17 cellular contexts compared by ENCODE assay signal in the genomic region with DNA sequence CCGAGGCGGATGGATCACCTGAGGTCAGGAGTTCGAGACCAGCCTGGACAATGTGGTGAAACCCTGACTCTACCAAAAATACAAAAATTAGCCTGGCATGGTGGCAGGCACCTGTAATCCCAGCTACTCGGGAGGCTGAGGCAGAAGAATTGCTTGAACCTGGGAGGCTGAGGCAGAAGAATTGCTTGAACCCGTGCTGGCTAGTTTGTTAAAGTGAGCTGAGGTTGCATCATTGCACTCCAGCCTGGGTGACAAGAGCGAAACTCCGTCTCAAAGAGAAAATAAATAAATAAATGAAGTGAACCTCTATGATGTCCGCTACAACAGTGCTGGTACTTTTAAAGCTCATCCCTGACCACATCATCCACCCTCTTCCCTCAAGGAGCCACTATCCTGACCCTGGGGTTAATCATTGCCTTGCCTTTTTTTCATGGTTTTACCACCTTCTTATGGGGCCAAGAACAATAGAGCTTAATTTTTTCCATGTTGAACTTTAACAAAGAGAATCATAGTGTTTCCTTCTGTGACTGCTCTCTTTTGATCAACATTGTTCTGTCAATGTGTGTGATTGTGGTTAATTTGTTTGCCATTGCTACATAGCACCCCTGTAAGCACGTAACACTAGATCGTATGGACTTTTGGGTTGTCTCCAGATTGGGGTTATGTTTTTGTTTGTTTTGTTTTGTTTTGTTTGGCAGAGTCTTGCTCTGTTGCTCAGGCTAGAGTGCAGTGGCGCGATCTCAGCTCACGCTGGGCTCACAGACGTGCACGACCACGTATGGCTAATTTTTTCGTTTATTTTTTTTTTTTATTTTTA. TPM values are rescaled to one million over a fixed set of nuclear protein-coding genes. Genes with fewer than 3 reads are reported as not detected.
DNase-seq lines count a peak whose midpoint lies in the region; ATAC-seq and TF ChIP-seq lines count a peak whose summit lies in the region.
"Had no signal": no experiment of that assay in that cellular context is flagged by ENCODE, and none has a peak within 500 bp of the region (broad histone marks: within the 10 kb centered on the region; RNA-seq: fewer than 3 reads in every experiment).

No MANE protein-coding gene starts in this region.

- peak overlapping the region; percentile 92 for H3K27ac ChIP-seq in SK-N-MC
- H3K27ac ChIP-seq in liver (ENCODE audit: low read depth in 1 of 2, low read length in 2 of 2) = peak overlapping the region; percentile 69 to 94
- no peak overlapping the region for H3K27ac ChIP-seq in foreskin keratinocyte
- H3K27ac ChIP-seq: heart left ventricle, HL-60, tibial artery had no signal

- peak; percentile 51 to 56 for TF ChIP-seq RAD21 in liver (IDR thresholded peaks at IDR 0.05)

- H3K9ac ChIP-seq in SK-N-MC (ENCODE audit: insufficient read length) = no peak overlapping the region
- peak overlapping the region in 1 of 2 donors; percentile 51 for H3K9ac ChIP-seq in liver (ENCODE audit: low read depth in 1 of 2, low read length in 2 of 2)

- H3K4me3 ChIP-seq in SK-N-MC = no peak overlapping the region
- H3K4me3 ChIP-seq in liver (ENCODE audit: low read depth in 1 of 3, low read length in 3 of 3) = no peak overlapping the region
- H3K4me3 ChIP-seq: heart left ventricle, tibial artery had no signal

- ATAC-seq in foreskin keratinocyte = no peak
- ATAC-seq: activated naive CD8-positive, alpha-beta T cell treated with anti-CD3 and anti-CD28 coated beads, Interleukin-2, amount 50 U/mL, for 24 hours; heart left ventricle; left cardiac atrium had no signal

- H3K36me3 ChIP-seq in SK-N-MC (ENCODE audit: insufficient read depth, low read length) = peaks cover 7% of the 10 kb centered on the region
- peaks cover 0 to 4% (median under 1%) of the 10 kb centered on the region in 4 donors for H3K36me3 ChIP-seq in liver (ENCODE audit: control insufficient read depth in 4 of 4, insufficient read depth in 3 of 4, low read depth in 1 of 4, low read length in 3 of 4)

- peak; percentile 22 for DNase-seq in DMS53 (lab: John Stamatoyannopoulos, UW)
- DNase-seq in DMS53 treated with DMSO at 0.1 percent for 48 hours (lab: John Stamatoyannopoulos, UW; ENCODE audit: unreplicated experiment) = no peak
- DNase-seq in SK-N-MC (ENCODE audit: low read depth, low spot score) = no peak
- no peak for DNase-seq in foreskin keratinocyte
- DNase-seq in activated CD4-positive, CD25-positive, alpha-beta regulatory T cell treated with anti-CD3 and anti-CD28 coated beads, Interleukin-2, amount 50 U/mL, for 72 hours = no peak
- DNase-seq: 8988T; activated CD4-positive, alpha-beta T cell treated with anti-CD3 and anti-CD28 coated beads for 4 hours; activated naive CD8-positive, alpha-beta T cell treated with anti-CD3 and anti-CD28 coated beads, Interleukin-2, amount 50 U/mL, for 24 hours; GOT3; heart left ventricle; Kasumi-1; left cardiac atrium; NCI-H2227 treated with DMSO at 0.1 percent for 48 hours; tibial artery had no signal

- no peaks in the 10 kb centered on the region for H3K9me3 ChIP-seq in SK-N-MC (ENCODE audit: low read depth, low read length)
- no peaks in the 10 kb centered on the region for H3K9me3 ChIP-seq in liver (ENCODE audit: control insufficient read depth in 4 of 4, low read length in 3 of 4)
- H3K9me3 ChIP-seq: heart left ventricle, tibial artery had no signal

- H3K4me1 ChIP-seq in liver (ENCODE audit: control insufficient read depth in 4 of 4, insufficient read depth in 4 of 4, low read length in 3 of 4) (peaks cover 0 to 13% (median 5%) of the 10 kb centered on the region in 4 donors), foreskin keratinocyte (no peaks in the 10 kb centered on the region)
- H3K4me1 ChIP-seq: heart left ventricle, tibial artery had no signal

- WGBS in liver = 41% methylated on average over 17 of the region's 17 CpGs

- TF ChIP-seq CTCF in liver (IDR thresholded peaks at IDR 0.05; ENCODE audit: low read depth, low read length, missing input control) (no peak), foreskin keratinocyte (conservative IDR thresholded peaks at IDR 0.05) (no peak)

- H3K27me3 ChIP-seq in liver (ENCODE audit: control insufficient read depth in 4 of 4, insufficient read depth in 4 of 4, low read length in 3 of 4) (no peaks in the 10 kb centered on the region), foreskin keratinocyte (peaks cover 6% of the 10 kb centered on the region)
- H3K27me3 ChIP-seq: heart left ventricle had no signal

TF ChIP-seq in liver, 16 proteins besides CTCF, POLR2A, EP300 and RAD21:
- TF ChIP-seq RXRA (IDR thresholded peaks at IDR 0.05) (peak; percentile 67 to 93), YY1 (IDR thresholded peaks at IDR 0.05) (peak; percentile 78), ZBTB33 (IDR thresholded peaks at IDR 0.05) (peak; percentile 66), SP1 (IDR thresholded peaks at IDR 0.05) (peak; percentile 81), HNF4A (conservative IDR thresholded peaks at IDR 0.05) (peak; percentile 80 to 85), TAF1 (conservative IDR thresholded peaks at IDR 0.05) (no peak), NR2F2 (IDR thresholded peaks at IDR 0.05) (no peak), MAX (IDR thresholded peaks at IDR 0.05) (peak; percentile 67), GABPA (IDR thresholded peaks at IDR 0.05 in 1 of 2, conservative IDR thresholded peaks at IDR 0.05 in 1 of 2) (peak in 1 of 2 donors; percentile 19), FOXA2 (IDR thresholded peaks at IDR 0.05) (peak; percentile 91), JUND (IDR thresholded peaks at IDR 0.05) (peak in 1 of 2 donors; percentile 61), EGR1 (IDR thresholded peaks at IDR 0.05; ENCODE audit: low read depth in 2 of 2) (peak in 1 of 2 donors; percentile 60), HNF4G (IDR thresholded peaks at IDR 0.05) (peak; percentile 35), FOXA1 (IDR thresholded peaks at IDR 0.05) (peak; percentile 79)
- TF ChIP-seq, protein P1, sequence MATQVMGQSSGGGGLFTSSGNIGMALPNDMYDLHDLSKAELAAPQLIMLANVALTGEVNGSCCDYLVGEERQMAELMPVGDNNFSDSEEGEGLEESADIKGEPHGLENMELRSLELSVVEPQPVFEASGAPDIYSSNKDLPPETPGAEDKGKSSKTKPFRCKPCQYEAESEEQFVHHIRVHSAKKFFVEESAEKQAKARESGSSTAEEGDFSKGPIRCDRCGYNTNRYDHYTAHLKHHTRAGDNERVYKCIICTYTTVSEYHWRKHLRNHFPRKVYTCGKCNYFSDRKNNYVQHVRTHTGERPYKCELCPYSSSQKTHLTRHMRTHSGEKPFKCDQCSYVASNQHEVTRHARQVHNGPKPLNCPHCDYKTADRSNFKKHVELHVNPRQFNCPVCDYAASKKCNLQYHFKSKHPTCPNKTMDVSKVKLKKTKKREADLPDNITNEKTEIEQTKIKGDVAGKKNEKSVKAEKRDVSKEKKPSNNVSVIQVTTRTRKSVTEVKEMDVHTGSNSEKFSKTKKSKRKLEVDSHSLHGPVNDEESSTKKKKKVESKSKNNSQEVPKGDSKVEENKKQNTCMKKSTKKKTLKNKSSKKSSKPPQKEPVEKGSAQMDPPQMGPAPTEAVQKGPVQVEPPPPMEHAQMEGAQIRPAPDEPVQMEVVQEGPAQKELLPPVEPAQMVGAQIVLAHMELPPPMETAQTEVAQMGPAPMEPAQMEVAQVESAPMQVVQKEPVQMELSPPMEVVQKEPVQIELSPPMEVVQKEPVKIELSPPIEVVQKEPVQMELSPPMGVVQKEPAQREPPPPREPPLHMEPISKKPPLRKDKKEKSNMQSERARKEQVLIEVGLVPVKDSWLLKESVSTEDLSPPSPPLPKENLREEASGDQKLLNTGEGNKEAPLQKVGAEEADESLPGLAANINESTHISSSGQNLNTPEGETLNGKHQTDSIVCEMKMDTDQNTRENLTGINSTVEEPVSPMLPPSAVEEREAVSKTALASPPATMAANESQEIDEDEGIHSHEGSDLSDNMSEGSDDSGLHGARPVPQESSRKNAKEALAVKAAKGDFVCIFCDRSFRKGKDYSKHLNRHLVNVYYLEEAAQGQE (IDR thresholded peaks at IDR 0.05) = peak; percentile 89
- TF ChIP-seq, protein P2, sequence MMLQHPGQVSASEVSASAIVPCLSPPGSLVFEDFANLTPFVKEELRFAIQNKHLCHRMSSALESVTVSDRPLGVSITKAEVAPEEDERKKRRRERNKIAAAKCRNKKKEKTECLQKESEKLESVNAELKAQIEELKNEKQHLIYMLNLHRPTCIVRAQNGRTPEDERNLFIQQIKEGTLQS (IDR thresholded peaks at IDR 0.05) = no peak

RNA-seq across cellular contexts. Expression of gene ATRAID, which starts 17.1 kb away (rescaled TPM):
- total RNA-seq in liver (10 to 100 TPM; 44.9 to 48.6 TPM), foreskin keratinocyte (119 TPM in 2 replicates)
- polyA plus RNA-seq in liver (10 to 100 TPM; 49.3 to 77.5 TPM), foreskin keratinocyte (156 and 168 TPM in 2 replicates)

RNA-seq across cellular contexts. Expression of gene SLC5A6, which starts 17.3 kb away (rescaled TPM):
- total RNA-seq in liver = 100 to 1,000 TPM in 1 of 2 donors, 10 to 100 TPM in 1; 12.5 to 100 TPM
- 100 to 1,000 TPM in 1 of 2 donors, 10 to 100 TPM in 1; 46.0 to 217 TPM for polyA plus RNA-seq in liver
- 36.0 and 39.8 TPM in 2 replicates for total RNA-seq in foreskin keratinocyte
- polyA plus RNA-seq in foreskin keratinocyte = 21.8 and 23.3 TPM in 2 replicates

RNA-seq across cellular contexts. Expression of gene CAD, which starts 22.4 kb away (rescaled TPM):
- total RNA-seq in liver (10 to 100 TPM; 18.7 to 23.2 TPM), foreskin keratinocyte (50.5 and 61.3 TPM in 2 replicates)
- polyA plus RNA-seq in liver (1 to 10 TPM; 6.3 to 8.4 TPM), foreskin keratinocyte (47.9 and 53.6 TPM in 2 replicates)

RNA-seq across cellular contexts. Expression of gene TCF23, which starts 45.9 kb away (rescaled TPM):
- under 1 TPM; under 0.01 to 0.05 TPM for total RNA-seq in liver
- under 1 TPM in 1 of 2 donors, not detected in 1; 0.02 TPM for polyA plus RNA-seq in liver
- total RNA-seq in foreskin keratinocyte = 0.03 and 0.04 TPM in 2 replicates
- 0.01 and 0.02 TPM in 2 replicates for polyA plus RNA-seq in foreskin keratinocyte
- total RNA-seq: T-helper 2 cell treated with Interferon-gamma antibody and Interleukin-4, amounts not matched to agents 100 ng/mL and 5 ng/mL, for 36 hours had no signal

RNA-seq across cellular contexts. Expression of gene PRR30, which starts 55.5 kb away (rescaled TPM):
- total RNA-seq in liver = not detected
- polyA plus RNA-seq in liver = not detected
- not detected in 2 replicates for total RNA-seq in foreskin keratinocyte
- not detected in 2 replicates for polyA plus RNA-seq in foreskin keratinocyte
- total RNA-seq: heart left ventricle; left cardiac atrium; T-helper 2 cell treated with Interferon-gamma antibody and Interleukin-4, amounts not matched to agents 100 ng/mL and 5 ng/mL, for 36 hours had no signal
- polyA plus RNA-seq: heart left ventricle had no signal
